Comparison of ENCODE assay signal across 11 cellular contexts in genomic region chr12:109433618-109434017, GRCh38. TPM values are rescaled to one million over a fixed set of nuclear protein-coding genes. Genes with fewer than 3 reads are reported as not detected.
DNase-seq lines count a peak whose midpoint lies in the region; TF ChIP-seq lines count a peak whose summit lies in the region.
"Had no signal": no experiment of that assay in that cellular context is flagged by ENCODE, and none has a peak within 500 bp of the region (broad histone marks: within the 10 kb centered on the region; RNA-seq: fewer than 3 reads in every experiment).

No MANE protein-coding gene starts in this region.

- H3K4me3 ChIP-seq in OCI-LY1 (ENCODE audit: low read depth, low read length, poor library complexity, severe bottlenecking) = no peak overlapping the region
- H3K4me3 ChIP-seq: ascending aorta had no signal

- DNase-seq in ELF-1 (ENCODE audit: low read depth, low spot score) (peak; percentile 52), glutamatergic neuron (peak; percentile 56), progenitor cell of endocrine pancreas (ENCODE audit: low spot score, unreplicated experiment) (no peak), GM19240 (ENCODE audit: insufficient read length, low spot score) (no peak), nucleus accumbens (lab: John Stamatoyannopoulos, UW) (no peak), NCI-H2107 (lab: John Stamatoyannopoulos, UW) (no peak), COR-L47 (lab: John Stamatoyannopoulos, UW) (no peak)
- DNase-seq: activated B cell treated with CpG ODN at 0.5 μM for 24 hours, NCI-H2171 treated with DMSO at 0.1 percent for 48 hours had no signal

- H3K27me3 ChIP-seq in OCI-LY1 (ENCODE audit: insufficient read depth, low read length) = no peaks in the 10 kb centered on the region
- H3K27me3 ChIP-seq: ascending aorta had no signal

- H3K9me3 ChIP-seq in OCI-LY1 (ENCODE audit: low read length) = no peaks in the 10 kb centered on the region
- H3K9me3 ChIP-seq: ascending aorta had no signal

- H3K27ac Mint-ChIP-seq in glutamatergic neuron (ENCODE audit: unreplicated experiment) (no peak overlapping the region), progenitor cell of endocrine pancreas (no peak overlapping the region)
- H3K27ac Mint-ChIP-seq: activated B cell treated with CpG ODN at 0.5 μM for 24 hours had no signal

- H3K4me3 Mint-ChIP-seq in glutamatergic neuron (ENCODE audit: unreplicated experiment) (no peak overlapping the region), progenitor cell of endocrine pancreas (ENCODE audit: low read depth) (no peak overlapping the region)
- H3K4me3 Mint-ChIP-seq: activated B cell treated with CpG ODN at 0.5 μM for 24 hours had no signal

- no peaks in the 10 kb centered on the region for H3K27me3 Mint-ChIP-seq in glutamatergic neuron (ENCODE audit: unreplicated experiment)
- H3K27me3 Mint-ChIP-seq in progenitor cell of endocrine pancreas = peaks cover 2% of the 10 kb centered on the region
- H3K27me3 Mint-ChIP-seq: activated B cell treated with CpG ODN at 0.5 μM for 24 hours had no signal

- H3K9me3 Mint-ChIP-seq in glutamatergic neuron (ENCODE audit: unreplicated experiment) (no peaks in the 10 kb centered on the region), progenitor cell of endocrine pancreas (ENCODE audit: low read depth) (no peaks in the 10 kb centered on the region)
- H3K9me3 Mint-ChIP-seq: activated B cell treated with CpG ODN at 0.5 μM for 24 hours had no signal

- H3K79me2 ChIP-seq in OCI-LY1 (ENCODE audit: insufficient read depth, low read length) = no peaks in the 10 kb centered on the region

- H3K36me3 Mint-ChIP-seq in glutamatergic neuron (ENCODE audit: unreplicated experiment) = no peaks in the 10 kb centered on the region
- H3K36me3 Mint-ChIP-seq in progenitor cell of endocrine pancreas (ENCODE audit: insufficient read depth) = no peaks in the 10 kb centered on the region

- H3K27ac ChIP-seq in OCI-LY1 (ENCODE audit: low read depth, low read length, poor library complexity, severe bottlenecking) = no peak overlapping the region
- H3K27ac ChIP-seq: ascending aorta had no signal

- no peak overlapping the region for H2AFZ ChIP-seq in OCI-LY1 (ENCODE audit: low read length)

- H3K9me2 ChIP-seq in OCI-LY1 (ENCODE audit: low read depth, low read length) = no peaks in the 10 kb centered on the region

- TF ChIP-seq CTCF in OCI-LY1 (IDR thresholded peaks at IDR 0.05; ENCODE audit: low read length) = peak; percentile 8; the same call in 1 of the 2 replicates
- TF ChIP-seq CTCF in glutamatergic neuron (IDR thresholded peaks at IDR 0.05; ENCODE audit: partially characterized antibody, unreplicated experiment) = peak; percentile 48
- TF ChIP-seq CTCF in progenitor cell of endocrine pancreas (IDR thresholded peaks at IDR 0.05; ENCODE audit: unreplicated experiment) = peak; percentile 49

- H3K4me1 ChIP-seq in OCI-LY1 (ENCODE audit: insufficient read depth, low read length, severe bottlenecking) = no peaks in the 10 kb centered on the region

- no peaks in the 10 kb centered on the region for H3K36me3 ChIP-seq in OCI-LY1 (ENCODE audit: insufficient read depth, low read length)
- H3K36me3 ChIP-seq: ascending aorta had no signal

- H3K4me2 ChIP-seq in OCI-LY1 (ENCODE audit: low read length) = no peak overlapping the region

- no peaks in the 10 kb centered on the region for H4K20me1 ChIP-seq in OCI-LY1 (ENCODE audit: insufficient read depth, low read length)

- H3F3A ChIP-seq in OCI-LY1 (ENCODE audit: insufficient read depth, low read length) = no peaks in the 10 kb centered on the region

- H3K9ac ChIP-seq in OCI-LY1 (ENCODE audit: low read length) = no peak overlapping the region

- H3K4me1 Mint-ChIP-seq in glutamatergic neuron (ENCODE audit: low read depth, unreplicated experiment) (peaks cover 6% of the 10 kb centered on the region), progenitor cell of endocrine pancreas (ENCODE audit: low read depth) (no peaks in the 10 kb centered on the region)

RNA-seq across cellular contexts. Expression of gene KCTD10, which starts 43.5 kb away (rescaled TPM):
- total RNA-seq in glutamatergic neuron (ENCODE audit: unreplicated experiment) = 95.2 TPM
- 47.7 and 51.1 TPM in 2 replicates for total RNA-seq in progenitor cell of endocrine pancreas

RNA-seq across cellular contexts. Expression of gene UBE3B, which starts 43.8 kb away (rescaled TPM):
- total RNA-seq in glutamatergic neuron (ENCODE audit: unreplicated experiment) = 44.2 TPM
- 41.8 and 46.9 TPM in 2 replicates for total RNA-seq in progenitor cell of endocrine pancreas

Comparison
In these comparisons a context has a peak if more than half of its experiments do, and no peak if none do; other contexts are left out.
1. DNase-seq: peak in ELF-1 (single experiment) and glutamatergic neuron (single experiment); none in progenitor cell of endocrine pancreas (single experiment), GM19240 (single experiment), nucleus accumbens (0 of 56), NCI-H2107 (single experiment) and COR-L47 (single experiment).
2. Peak in every context shown above with its lines, with median percentiles within 50 percentile points of each other: CTCF ChIP-seq.